Comparison of ENCODE assay signal across 24 cellular contexts in the genomic region with DNA sequence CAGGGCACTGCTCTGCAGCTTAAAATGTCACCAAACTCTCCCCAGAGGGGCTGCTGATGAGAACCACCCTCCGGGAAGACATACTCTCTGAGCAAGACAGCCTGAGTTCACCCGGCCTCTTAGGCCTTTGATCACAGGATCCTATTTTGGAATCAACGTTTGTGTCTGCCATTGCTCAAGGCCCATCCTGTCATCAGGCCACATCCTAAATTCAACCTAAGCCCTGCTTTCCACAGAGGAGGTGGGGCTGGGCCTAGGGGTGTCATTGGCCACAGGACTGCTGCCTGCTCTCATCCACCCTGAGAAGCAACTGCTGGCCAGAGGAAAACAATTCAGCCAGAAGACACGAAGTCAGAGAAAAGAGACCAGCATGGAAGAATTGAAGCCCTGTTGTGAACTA.
"Had no signal": no experiment of that assay in that cellular context is flagged by ENCODE, and none has a peak within 500 bp of the region (broad histone marks: within the 10 kb centered on the region; RNA-seq: fewer than 3 reads in every experiment).

No MANE protein-coding gene starts in this region.

- H3K36me3 Mint-ChIP-seq: immature natural killer cell, natural killer cell had no signal

- H3K27me3 ChIP-seq: pancreas, uterus had no signal

- H3K27ac Mint-ChIP-seq: activated CD4-positive, alpha-beta T cell treated with anti-CD3 and anti-CD28 coated beads, Interleukin-2, amount 10 ng/mL, durations not matched to agents 7 days and 5 days; activated CD8-positive, alpha-beta memory T cell treated with anti-CD3 and anti-CD28 coated beads, Interleukin-2, amount 10 ng/mL, durations not matched to agents 7 days and 5 days; activated CD8-positive, alpha-beta T cell treated with anti-CD3 and anti-CD28 coated beads for 36 hours; activated naive CD8-positive, alpha-beta T cell treated with anti-CD3 and anti-CD28 coated beads, Interleukin-2, amount 50 U/mL, for 24 hours; activated T-helper 1 cell treated with anti-CD3 and anti-CD28 coated beads, Interleukin-12 subunit alpha, Interleukin-12 subunit beta, Interleukin-2, Interleukin-4 antibody, amounts not matched to agents 30 ng/mL and 10 ng/mL and 1 ng/mL, durations not matched to agents 14 hours and 24 hours and 36 hours; immature natural killer cell; natural killer cell; stimulated activated naive CD8-positive, alpha-beta T cell treated with anti-CD3 and anti-CD28 coated beads, Interleukin-15, Interleukin-2, amounts not matched to agents 100 ng/mL and 50 ng/mL, for 24 hours had no signal

- DNase-seq: activated CD4-positive, alpha-beta T cell treated with anti-CD3 and anti-CD28 coated beads, Interleukin-2, amount 10 ng/mL, durations not matched to agents 7 days and 5 days; activated CD8-positive, alpha-beta memory T cell treated with anti-CD3 and anti-CD28 coated beads, Interleukin-2, amount 10 ng/mL, durations not matched to agents 7 days and 5 days; activated CD8-positive, alpha-beta T cell treated with anti-CD3 and anti-CD28 coated beads for 36 hours; activated gamma-delta T cell; activated naive CD4-positive, alpha-beta T cell treated with anti-CD3 and anti-CD28 coated beads, Interleukin-2, amount 50 U/mL, for 16 hours; activated naive CD8-positive, alpha-beta T cell treated with anti-CD3 and anti-CD28 coated beads, Interleukin-2, amount 50 U/mL, for 24 hours; activated T-cell treated with anti-CD3 and anti-CD28 coated beads for 4 hours; cortex of kidney; heart right ventricle; immature natural killer cell; left lung; midbrain; natural killer cell; pancreas; right cardiac atrium; stimulated activated CD4-positive, alpha-beta T cell treated with anti-CD3 and anti-CD28 coated beads, Interleukin-12 subunit alpha, Interleukin-12 subunit beta, amount 100 ng/mL, for 4 hours; stimulated activated CD4-positive, alpha-beta T cell treated with anti-CD3 and anti-CD28 coated beads, Interleukin-4, amount 100 ng/mL, for 4 hours; substantia nigra; T-helper 2 cell; tibial artery; uterus had no signal

- H3K4me3 Mint-ChIP-seq: activated CD4-positive, alpha-beta T cell treated with anti-CD3 and anti-CD28 coated beads, Interleukin-2, amount 10 ng/mL, durations not matched to agents 7 days and 5 days; activated CD8-positive, alpha-beta memory T cell treated with anti-CD3 and anti-CD28 coated beads, Interleukin-2, amount 10 ng/mL, durations not matched to agents 7 days and 5 days; activated CD8-positive, alpha-beta T cell treated with anti-CD3 and anti-CD28 coated beads for 36 hours; activated naive CD8-positive, alpha-beta T cell treated with anti-CD3 and anti-CD28 coated beads, Interleukin-2, amount 50 U/mL, for 24 hours; activated T-helper 1 cell treated with anti-CD3 and anti-CD28 coated beads, Interleukin-12 subunit alpha, Interleukin-12 subunit beta, Interleukin-2, Interleukin-4 antibody, amounts not matched to agents 30 ng/mL and 10 ng/mL and 1 ng/mL, durations not matched to agents 14 hours and 24 hours and 36 hours; immature natural killer cell; natural killer cell; stimulated activated naive CD8-positive, alpha-beta T cell treated with anti-CD3 and anti-CD28 coated beads, Interleukin-15, Interleukin-2, amounts not matched to agents 100 ng/mL and 50 ng/mL, for 24 hours had no signal

- H3K4me1 Mint-ChIP-seq: activated CD4-positive, alpha-beta T cell treated with anti-CD3 and anti-CD28 coated beads, Interleukin-2, amount 10 ng/mL, durations not matched to agents 7 days and 5 days; activated CD8-positive, alpha-beta memory T cell treated with anti-CD3 and anti-CD28 coated beads, Interleukin-2, amount 10 ng/mL, durations not matched to agents 7 days and 5 days; activated naive CD8-positive, alpha-beta T cell treated with anti-CD3 and anti-CD28 coated beads, Interleukin-2, amount 50 U/mL, for 24 hours; immature natural killer cell; natural killer cell had no signal

- H3K27ac ChIP-seq: heart right ventricle, left lung, pancreas, tibial artery, uterus had no signal

- H3K9me3 ChIP-seq: heart right ventricle, left lung, pancreas, tibial artery, uterus had no signal

- H3K36me3 ChIP-seq: heart right ventricle, left lung, pancreas, tibial artery, uterus had no signal

- ATAC-seq: activated CD4-positive, CD25-positive, alpha-beta regulatory T cell treated with anti-CD3 and anti-CD28 coated beads, Interleukin-2, amount 50 U/mL, for 24 hours; activated CD8-positive, alpha-beta memory T cell treated with anti-CD3 and anti-CD28 coated beads, Interleukin-2, amount 10 ng/mL, durations not matched to agents 7 days and 5 days; activated CD8-positive, alpha-beta T cell treated with anti-CD3 and anti-CD28 coated beads for 36 hours; activated naive CD8-positive, alpha-beta T cell treated with anti-CD3 and anti-CD28 coated beads, Interleukin-2, amount 50 U/mL, for 24 hours; heart right ventricle; left lung; natural killer cell; right cardiac atrium had no signal

- H3K9me3 Mint-ChIP-seq: activated CD4-positive, alpha-beta T cell treated with anti-CD3 and anti-CD28 coated beads, Interleukin-2, amount 10 ng/mL, durations not matched to agents 7 days and 5 days; activated CD8-positive, alpha-beta T cell treated with anti-CD3 and anti-CD28 coated beads for 36 hours; activated naive CD8-positive, alpha-beta T cell treated with anti-CD3 and anti-CD28 coated beads, Interleukin-2, amount 50 U/mL, for 24 hours; stimulated activated naive CD8-positive, alpha-beta T cell treated with anti-CD3 and anti-CD28 coated beads, Interleukin-15, Interleukin-2, amounts not matched to agents 100 ng/mL and 50 ng/mL, for 24 hours had no signal

- H3K4me3 ChIP-seq: heart right ventricle, left lung, pancreas, tibial artery, uterus had no signal

- H3K4me1 ChIP-seq: heart right ventricle, left lung, pancreas, tibial artery, uterus had no signal
